ENCODE assay signal across 1 cellular context in the genomic region with DNA sequence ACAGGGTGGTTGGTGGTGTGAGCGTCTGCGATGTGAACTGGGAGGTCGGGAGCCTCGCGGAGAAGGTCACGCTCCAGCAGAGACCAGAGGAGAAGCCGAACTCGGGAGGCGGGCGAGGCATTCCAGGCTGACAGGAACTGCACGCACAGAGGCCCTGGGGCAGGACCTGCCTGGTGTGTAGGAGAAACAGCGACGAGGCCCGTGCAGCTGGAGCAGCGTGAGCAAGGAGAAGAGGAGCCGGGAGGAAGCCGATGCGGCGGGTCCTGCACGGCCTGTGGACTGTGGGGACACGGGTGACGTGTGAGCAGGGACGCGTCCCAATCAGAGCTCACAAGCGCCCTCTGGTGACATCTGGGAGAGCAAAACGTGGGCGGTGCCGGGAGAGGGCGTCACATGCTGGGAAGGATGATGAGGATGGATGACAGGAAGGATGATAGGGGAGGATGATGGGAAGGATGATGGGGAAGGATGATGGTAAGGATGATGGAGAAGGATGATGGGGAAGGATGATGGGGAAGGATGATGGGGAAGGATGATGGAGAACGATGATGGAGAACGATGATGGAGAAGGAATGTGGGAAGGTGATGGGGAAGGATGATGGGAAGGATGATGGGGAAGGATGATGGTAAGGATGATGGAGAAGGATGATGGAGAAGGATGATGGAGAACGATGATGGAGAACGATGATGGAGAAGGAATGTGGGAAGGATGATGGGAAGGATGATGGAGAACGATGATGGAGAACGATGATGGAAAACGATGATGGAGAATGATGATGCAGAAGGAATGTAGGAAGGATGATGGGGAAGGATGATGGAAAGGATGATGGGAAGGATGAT.
TF ChIP-seq lines count a peak whose summit lies in the region.

No MANE protein-coding gene starts in this region.

TF ChIP-seq in HEK293, 187 proteins besides CTCF, POLR2A, EP300 and RAD21 (continued from another document and continues in another):
- TF ChIP-seq, protein P1, sequence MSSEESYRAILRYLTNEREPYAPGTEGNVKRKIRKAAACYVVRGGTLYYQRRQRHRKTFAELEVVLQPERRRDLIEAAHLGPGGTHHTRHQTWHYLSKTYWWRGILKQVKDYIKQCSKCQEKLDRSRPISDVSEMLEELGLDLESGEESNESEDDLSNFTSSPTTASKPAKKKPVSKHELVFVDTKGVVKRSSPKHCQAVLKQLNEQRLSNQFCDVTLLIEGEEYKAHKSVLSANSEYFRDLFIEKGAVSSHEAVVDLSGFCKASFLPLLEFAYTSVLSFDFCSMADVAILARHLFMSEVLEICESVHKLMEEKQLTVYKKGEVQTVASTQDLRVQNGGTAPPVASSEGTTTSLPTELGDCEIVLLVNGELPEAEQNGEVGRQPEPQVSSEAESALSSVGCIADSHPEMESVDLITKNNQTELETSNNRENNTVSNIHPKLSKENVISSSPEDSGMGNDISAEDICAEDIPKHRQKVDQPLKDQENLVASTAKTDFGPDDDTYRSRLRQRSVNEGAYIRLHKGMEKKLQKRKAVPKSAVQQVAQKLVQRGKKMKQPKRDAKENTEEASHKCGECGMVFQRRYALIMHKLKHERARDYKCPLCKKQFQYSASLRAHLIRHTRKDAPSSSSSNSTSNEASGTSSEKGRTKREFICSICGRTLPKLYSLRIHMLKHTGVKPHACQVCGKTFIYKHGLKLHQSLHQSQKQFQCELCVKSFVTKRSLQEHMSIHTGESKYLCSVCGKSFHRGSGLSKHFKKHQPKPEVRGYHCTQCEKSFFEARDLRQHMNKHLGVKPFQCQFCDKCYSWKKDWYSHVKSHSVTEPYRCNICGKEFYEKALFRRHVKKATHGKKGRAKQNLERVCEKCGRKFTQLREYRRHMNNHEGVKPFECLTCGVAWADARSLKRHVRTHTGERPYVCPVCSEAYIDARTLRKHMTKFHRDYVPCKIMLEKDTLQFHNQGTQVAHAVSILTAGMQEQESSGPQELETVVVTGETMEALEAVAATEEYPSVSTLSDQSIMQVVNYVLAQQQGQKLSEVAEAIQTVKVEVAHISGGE (tag by site-specific recombination; conservative IDR thresholded peaks at IDR 0.05; ENCODE audit: low read depth) = no peak
- TF ChIP-seq ZNF558 (tag by site-specific recombination; IDR thresholded peaks at IDR 0.05) = no peak
- TF ChIP-seq, protein P2, sequence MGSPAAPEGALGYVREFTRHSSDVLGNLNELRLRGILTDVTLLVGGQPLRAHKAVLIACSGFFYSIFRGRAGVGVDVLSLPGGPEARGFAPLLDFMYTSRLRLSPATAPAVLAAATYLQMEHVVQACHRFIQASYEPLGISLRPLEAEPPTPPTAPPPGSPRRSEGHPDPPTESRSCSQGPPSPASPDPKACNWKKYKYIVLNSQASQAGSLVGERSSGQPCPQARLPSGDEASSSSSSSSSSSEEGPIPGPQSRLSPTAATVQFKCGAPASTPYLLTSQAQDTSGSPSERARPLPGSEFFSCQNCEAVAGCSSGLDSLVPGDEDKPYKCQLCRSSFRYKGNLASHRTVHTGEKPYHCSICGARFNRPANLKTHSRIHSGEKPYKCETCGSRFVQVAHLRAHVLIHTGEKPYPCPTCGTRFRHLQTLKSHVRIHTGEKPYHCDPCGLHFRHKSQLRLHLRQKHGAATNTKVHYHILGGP (tag by site-specific recombination; IDR thresholded peaks at IDR 0.05) = no peak
- 0 out of 2 replicates have a peak, but pooled peaks have one; percentile 22 for TF ChIP-seq ZNF600 (tag by site-specific recombination; IDR thresholded peaks at IDR 0.05)
- TF ChIP-seq KLF9 (tag by site-specific recombination; IDR thresholded peaks at IDR 0.05; ENCODE audit: low read depth) = peak; percentile 88
- TF ChIP-seq ZBTB21 (tag by site-specific recombination; IDR thresholded peaks at IDR 0.05) = peak; percentile 37; the same call in 1 of the 2 replicates
- TF ChIP-seq, protein P3, sequence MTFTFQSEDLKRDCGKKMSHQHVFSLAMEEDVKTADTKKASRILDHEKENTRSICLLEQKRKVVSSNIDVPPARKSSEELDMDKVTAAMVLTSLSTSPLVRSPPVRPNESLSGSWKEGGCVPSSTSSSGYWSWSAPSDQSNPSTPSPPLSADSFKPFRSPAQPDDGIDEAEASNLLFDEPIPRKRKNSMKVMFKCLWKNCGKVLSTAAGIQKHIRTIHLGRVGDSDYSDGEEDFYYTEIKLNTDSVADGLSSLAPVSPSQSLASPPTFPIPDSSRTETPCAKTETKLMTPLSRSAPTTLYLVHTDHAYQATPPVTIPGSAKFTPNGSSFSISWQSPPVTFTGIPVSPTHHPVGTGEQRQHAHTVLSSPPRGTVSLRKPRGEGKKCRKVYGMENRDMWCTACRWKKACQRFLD (tag by site-specific recombination; IDR thresholded peaks at IDR 0.05) = no peak
- TF ChIP-seq ZSCAN30 (tag by site-specific recombination; IDR thresholded peaks at IDR 0.05) = no peak
- no peak; the same call in 1 of the 2 replicates for TF ChIP-seq ZNF791 (tag by site-specific recombination; IDR thresholded peaks at IDR 0.05)
- TF ChIP-seq ZNF404 (tag by site-specific recombination; IDR thresholded peaks at IDR 0.05) = no peak
- TF ChIP-seq ZNF610 (tag by site-specific recombination; IDR thresholded peaks at IDR 0.05; ENCODE audit: borderline replicate concordance) = no peak
- TF ChIP-seq ZSCAN23 (tag by site-specific recombination; IDR thresholded peaks at IDR 0.05) = no peak
- TF ChIP-seq, protein P4, sequence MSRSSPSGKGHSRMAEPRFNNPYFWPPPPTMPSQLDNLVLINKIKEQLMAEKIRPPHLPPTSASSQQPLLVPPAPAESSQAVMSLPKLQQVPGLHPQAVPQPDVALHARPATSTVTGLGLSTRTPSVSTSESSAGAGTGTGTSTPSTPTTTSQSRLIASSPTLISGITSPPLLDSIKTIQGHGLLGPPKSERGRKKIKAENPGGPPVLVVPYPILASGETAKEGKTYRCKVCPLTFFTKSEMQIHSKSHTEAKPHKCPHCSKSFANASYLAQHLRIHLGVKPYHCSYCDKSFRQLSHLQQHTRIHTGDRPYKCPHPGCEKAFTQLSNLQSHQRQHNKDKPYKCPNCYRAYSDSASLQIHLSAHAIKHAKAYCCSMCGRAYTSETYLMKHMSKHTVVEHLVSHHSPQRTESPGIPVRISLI (tag by site-specific recombination; IDR thresholded peaks at IDR 0.05) = no peak
- TF ChIP-seq ZNF555 (tag by site-specific recombination; conservative IDR thresholded peaks at IDR 0.05) = no peak
- TF ChIP-seq, protein P5, sequence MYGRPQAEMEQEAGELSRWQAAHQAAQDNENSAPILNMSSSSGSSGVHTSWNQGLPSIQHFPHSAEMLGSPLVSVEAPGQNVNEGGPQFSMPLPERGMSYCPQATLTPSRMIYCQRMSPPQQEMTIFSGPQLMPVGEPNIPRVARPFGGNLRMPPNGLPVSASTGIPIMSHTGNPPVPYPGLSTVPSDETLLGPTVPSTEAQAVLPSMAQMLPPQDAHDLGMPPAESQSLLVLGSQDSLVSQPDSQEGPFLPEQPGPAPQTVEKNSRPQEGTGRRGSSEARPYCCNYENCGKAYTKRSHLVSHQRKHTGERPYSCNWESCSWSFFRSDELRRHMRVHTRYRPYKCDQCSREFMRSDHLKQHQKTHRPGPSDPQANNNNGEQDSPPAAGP (tag by site-specific recombination; IDR thresholded peaks at IDR 0.05) = peak; percentile 27; the same call in 1 of the 2 replicates
- TF ChIP-seq KLF16 (tag by site-specific recombination; IDR thresholded peaks at IDR 0.05) = 0 out of 2 replicates have a peak, but pooled peaks have one; percentile 59
- TF ChIP-seq, protein P6, sequence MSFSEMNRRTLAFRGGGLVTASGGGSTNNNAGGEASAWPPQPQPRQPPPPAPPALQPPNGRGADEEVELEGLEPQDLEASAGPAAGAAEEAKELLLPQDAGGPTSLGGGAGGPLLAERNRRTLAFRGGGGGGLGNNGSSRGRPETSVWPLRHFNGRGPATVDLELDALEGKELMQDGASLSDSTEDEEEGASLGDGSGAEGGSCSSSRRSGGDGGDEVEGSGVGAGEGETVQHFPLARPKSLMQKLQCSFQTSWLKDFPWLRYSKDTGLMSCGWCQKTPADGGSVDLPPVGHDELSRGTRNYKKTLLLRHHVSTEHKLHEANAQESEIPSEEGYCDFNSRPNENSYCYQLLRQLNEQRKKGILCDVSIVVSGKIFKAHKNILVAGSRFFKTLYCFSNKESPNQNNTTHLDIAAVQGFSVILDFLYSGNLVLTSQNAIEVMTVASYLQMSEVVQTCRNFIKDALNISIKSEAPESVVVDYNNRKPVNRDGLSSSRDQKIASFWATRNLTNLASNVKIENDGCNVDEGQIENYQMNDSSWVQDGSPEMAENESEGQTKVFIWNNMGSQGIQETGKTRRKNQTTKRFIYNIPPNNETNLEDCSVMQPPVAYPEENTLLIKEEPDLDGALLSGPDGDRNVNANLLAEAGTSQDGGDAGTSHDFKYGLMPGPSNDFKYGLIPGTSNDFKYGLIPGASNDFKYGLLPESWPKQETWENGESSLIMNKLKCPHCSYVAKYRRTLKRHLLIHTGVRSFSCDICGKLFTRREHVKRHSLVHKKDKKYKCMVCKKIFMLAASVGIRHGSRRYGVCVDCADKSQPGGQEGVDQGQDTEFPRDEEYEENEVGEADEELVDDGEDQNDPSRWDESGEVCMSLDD (tag by site-specific recombination; IDR thresholded peaks at IDR 0.05) = no peak
- no peak for TF ChIP-seq ZNF132 (tag by site-specific recombination; IDR thresholded peaks at IDR 0.05; ENCODE audit: borderline replicate concordance)
- TF ChIP-seq, protein P7, sequence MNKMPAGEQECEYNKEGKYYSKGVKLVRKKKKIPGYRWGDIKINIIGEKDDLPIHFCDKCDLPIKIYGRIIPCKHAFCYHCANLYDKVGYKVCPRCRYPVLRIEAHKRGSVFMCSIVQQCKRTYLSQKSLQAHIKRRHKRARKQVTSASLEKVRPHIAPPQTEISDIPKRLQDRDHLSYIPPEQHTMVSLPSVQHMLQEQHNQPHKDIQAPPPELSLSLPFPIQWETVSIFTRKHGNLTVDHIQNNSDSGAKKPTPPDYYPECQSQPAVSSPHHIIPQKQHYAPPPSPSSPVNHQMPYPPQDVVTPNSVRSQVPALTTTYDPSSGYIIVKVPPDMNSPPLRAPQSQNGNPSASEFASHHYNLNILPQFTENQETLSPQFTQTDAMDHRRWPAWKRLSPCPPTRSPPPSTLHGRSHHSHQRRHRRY (tag by site-specific recombination; IDR thresholded peaks at IDR 0.05) = no peak
- TF ChIP-seq ZNF214 (tag by site-specific recombination; IDR thresholded peaks at IDR 0.05; ENCODE audit: borderline replicate concordance) = no peak
- no peak for TF ChIP-seq ZNF792 (tag by site-specific recombination; IDR thresholded peaks at IDR 0.05)
- TF ChIP-seq ZNF10 (tag by site-specific recombination; IDR thresholded peaks at IDR 0.05) = no peak
- TF ChIP-seq ZNF529 (tag by site-specific recombination; IDR thresholded peaks at IDR 0.05; ENCODE audit: insufficient replicate concordance) = no peak
- TF ChIP-seq RBAK (tag by site-specific recombination; IDR thresholded peaks at IDR 0.05) = no peak
- TF ChIP-seq ZNF433 (tag by site-specific recombination; IDR thresholded peaks at IDR 0.05; ENCODE audit: low read depth) = no peak
- TF ChIP-seq MYNN (tag by site-specific recombination; IDR thresholded peaks at IDR 0.05; ENCODE audit: borderline replicate concordance) = no peak
- no peak for TF ChIP-seq ZNF221 (tag by site-specific recombination; IDR thresholded peaks at IDR 0.05; ENCODE audit: borderline replicate concordance)
- no peak for TF ChIP-seq ZXDB (tag by site-specific recombination; IDR thresholded peaks at IDR 0.05)
- TF ChIP-seq ZNF311 (tag by site-specific recombination; IDR thresholded peaks at IDR 0.05; ENCODE audit: borderline replicate concordance) = no peak
- no peak for TF ChIP-seq ZNF24 (tag by site-specific recombination; IDR thresholded peaks at IDR 0.05)
- TF ChIP-seq ZNF324 (tag by site-specific recombination; IDR thresholded peaks at IDR 0.05) = no peak
- TF ChIP-seq ZNF114 (tag by site-specific recombination; IDR thresholded peaks at IDR 0.05) = no peak
- TF ChIP-seq ZFP69B (tag by site-specific recombination; IDR thresholded peaks at IDR 0.05) = 0 out of 2 replicates have a peak, but pooled peaks have one; percentile 23
- TF ChIP-seq SCRT2 (tag by site-specific recombination; IDR thresholded peaks at IDR 0.05) = no peak
- TF ChIP-seq, protein P8, sequence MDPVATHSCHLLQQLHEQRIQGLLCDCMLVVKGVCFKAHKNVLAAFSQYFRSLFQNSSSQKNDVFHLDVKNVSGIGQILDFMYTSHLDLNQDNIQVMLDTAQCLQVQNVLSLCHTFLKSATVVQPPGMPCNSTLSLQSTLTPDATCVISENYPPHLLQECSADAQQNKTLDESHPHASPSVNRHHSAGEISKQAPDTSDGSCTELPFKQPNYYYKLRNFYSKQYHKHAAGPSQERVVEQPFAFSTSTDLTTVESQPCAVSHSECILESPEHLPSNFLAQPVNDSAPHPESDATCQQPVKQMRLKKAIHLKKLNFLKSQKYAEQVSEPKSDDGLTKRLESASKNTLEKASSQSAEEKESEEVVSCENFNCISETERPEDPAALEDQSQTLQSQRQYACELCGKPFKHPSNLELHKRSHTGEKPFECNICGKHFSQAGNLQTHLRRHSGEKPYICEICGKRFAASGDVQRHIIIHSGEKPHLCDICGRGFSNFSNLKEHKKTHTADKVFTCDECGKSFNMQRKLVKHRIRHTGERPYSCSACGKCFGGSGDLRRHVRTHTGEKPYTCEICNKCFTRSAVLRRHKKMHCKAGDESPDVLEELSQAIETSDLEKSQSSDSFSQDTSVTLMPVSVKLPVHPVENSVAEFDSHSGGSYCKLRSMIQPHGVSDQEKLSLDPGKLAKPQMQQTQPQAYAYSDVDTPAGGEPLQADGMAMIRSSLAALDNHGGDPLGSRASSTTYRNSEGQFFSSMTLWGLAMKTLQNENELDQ (tag by site-specific recombination; IDR thresholded peaks at IDR 0.05; ENCODE audit: low read depth) = no peak
- peak; percentile 82 for TF ChIP-seq ZNF366 (tag by site-specific recombination; conservative IDR thresholded peaks at IDR 0.05)
- TF ChIP-seq, protein P9, sequence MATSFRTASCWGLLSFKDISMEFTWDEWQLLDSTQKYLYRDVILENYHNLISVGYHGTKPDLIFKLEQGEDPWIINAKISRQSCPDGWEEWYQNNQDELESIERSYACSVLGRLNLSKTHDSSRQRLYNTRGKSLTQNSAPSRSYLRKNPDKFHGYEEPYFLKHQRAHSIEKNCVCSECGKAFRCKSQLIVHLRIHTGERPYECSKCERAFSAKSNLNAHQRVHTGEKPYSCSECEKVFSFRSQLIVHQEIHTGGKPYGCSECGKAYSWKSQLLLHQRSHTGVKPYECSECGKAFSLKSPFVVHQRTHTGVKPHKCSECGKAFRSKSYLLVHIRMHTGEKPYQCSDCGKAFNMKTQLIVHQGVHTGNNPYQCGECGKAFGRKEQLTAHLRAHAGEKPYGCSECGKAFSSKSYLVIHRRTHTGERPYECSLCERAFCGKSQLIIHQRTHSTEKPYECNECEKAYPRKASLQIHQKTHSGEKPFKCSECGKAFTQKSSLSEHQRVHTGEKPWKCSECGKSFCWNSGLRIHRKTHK (tag by site-specific recombination; IDR thresholded peaks at IDR 0.05) = no peak
- TF ChIP-seq ZBTB7A (tag by site-specific recombination; IDR thresholded peaks at IDR 0.05; ENCODE audit: low read depth) = no peak
- TF ChIP-seq, protein P10, sequence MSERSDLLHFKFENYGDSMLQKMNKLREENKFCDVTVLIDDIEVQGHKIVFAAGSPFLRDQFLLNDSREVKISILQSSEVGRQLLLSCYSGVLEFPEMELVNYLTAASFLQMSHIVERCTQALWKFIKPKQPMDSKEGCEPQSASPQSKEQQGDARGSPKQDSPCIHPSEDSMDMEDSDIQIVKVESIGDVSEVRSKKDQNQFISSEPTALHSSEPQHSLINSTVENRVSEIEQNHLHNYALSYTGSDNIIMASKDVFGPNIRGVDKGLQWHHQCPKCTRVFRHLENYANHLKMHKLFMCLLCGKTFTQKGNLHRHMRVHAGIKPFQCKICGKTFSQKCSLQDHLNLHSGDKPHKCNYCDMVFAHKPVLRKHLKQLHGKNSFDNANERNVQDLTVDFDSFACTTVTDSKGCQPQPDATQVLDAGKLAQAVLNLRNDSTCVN (tag by site-specific recombination; optimal IDR thresholded peaks at IDR 0.05) = peak; percentile 24
- no peak for TF ChIP-seq ZNF184 (tag by site-specific recombination; IDR thresholded peaks at IDR 0.05)
- no peak for TF ChIP-seq SALL2 (tag by site-specific recombination; IDR thresholded peaks at IDR 0.05; ENCODE audit: borderline replicate concordance)
- TF ChIP-seq ZSCAN16 (tag by site-specific recombination; IDR thresholded peaks at IDR 0.05) = no peak
